ENCODE assay signal across 9 cellular contexts in the genomic region with DNA sequence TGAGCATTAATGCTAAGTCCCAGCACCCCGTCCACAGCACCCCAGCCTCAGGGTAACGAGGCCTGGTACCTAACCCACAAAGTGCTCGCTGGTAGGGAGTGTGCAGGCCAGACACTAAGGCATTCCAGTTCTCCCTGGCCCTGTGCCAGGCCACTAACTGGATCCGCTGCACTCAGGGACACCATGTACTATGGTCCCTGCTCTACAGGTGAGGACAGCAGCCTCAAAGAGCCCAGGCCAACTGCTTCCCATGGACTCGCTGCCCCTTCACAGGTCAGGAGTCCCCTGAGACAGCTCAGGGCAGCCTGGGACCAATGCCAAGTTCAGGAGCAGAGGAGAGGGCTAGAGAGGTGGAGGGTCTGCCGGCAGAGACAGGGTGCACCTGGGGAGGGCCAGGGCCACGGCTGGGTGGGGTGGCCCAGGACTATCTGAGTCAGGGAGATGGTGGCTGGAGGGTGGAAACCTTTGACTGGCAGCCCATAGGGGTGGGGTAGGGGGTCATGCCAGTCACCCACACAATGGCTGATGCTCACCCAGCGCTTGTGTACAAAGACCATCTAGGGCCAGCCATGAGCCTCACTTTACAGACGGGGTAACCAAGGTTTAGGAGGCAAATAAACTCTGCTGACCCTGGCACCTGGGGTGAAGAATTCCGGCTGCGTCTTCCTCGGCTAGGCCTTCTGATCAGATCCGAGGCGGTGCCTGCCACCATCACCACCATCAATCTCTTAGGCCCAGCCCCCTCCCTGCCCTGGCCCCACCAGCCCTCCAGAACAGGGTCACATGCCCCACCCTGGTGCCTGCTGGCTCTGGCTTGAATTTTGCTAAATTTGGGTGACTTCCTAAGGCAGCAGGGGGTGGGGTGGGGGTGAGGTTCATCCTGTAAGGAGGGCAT. TPM values are rescaled to one million over a fixed set of nuclear protein-coding genes. Genes with fewer than 3 reads are reported as not detected.
DNase-seq lines count a peak whose midpoint lies in the region; ATAC-seq and TF ChIP-seq lines count a peak whose summit lies in the region.
"Had no signal": no experiment of that assay in that cellular context is flagged by ENCODE, and none has a peak within 500 bp of the region (broad histone marks: within the 10 kb centered on the region; RNA-seq: fewer than 3 reads in every experiment).

No MANE protein-coding gene starts in this region.

- H3K9me3 ChIP-seq in RWPE2 (ENCODE audit: severe bottlenecking) (no peaks in the 10 kb centered on the region), fibroblast of lung (ENCODE audit: control insufficient read depth, insufficient read depth, low read depth, low read length) (no peaks in the 10 kb centered on the region), muscle layer of colon (ENCODE audit: low read length) (no peaks in the 10 kb centered on the region)

- peaks cover 92% of the 10 kb centered on the region for H3K79me2 ChIP-seq in fibroblast of lung (ENCODE audit: control insufficient read depth, insufficient read depth, low read length)

- no peaks in the 10 kb centered on the region for H3K27me3 ChIP-seq in RWPE2 (ENCODE audit: insufficient read depth, poor library complexity, severe bottlenecking)
- H3K27me3 ChIP-seq in fibroblast of lung (ENCODE audit: control insufficient read depth, insufficient read depth, low read length) = no peaks in the 10 kb centered on the region
- no peaks in the 10 kb centered on the region for H3K27me3 ChIP-seq in muscle layer of colon (ENCODE audit: control insufficient read depth in 1 of 2, insufficient read depth in 2 of 2, low read length in 2 of 2)

- H3K27ac Mint-ChIP-seq in type B pancreatic cell = peak overlapping the region; percentile 16

- TF ChIP-seq CTCF in RWPE2 (IDR thresholded peaks at IDR 0.05; ENCODE audit: poor library complexity, severe bottlenecking) (no peak), fibroblast of lung (conservative IDR thresholded peaks at IDR 0.05 in 1 of 2, IDR thresholded peaks at IDR 0.05 in 1 of 2; ENCODE audit: low read depth in 1 of 2, low read length in 2 of 2) (no peak), type B pancreatic cell (conservative IDR thresholded peaks at IDR 0.05) (no peak)

- no peaks in the 10 kb centered on the region for H4K20me1 ChIP-seq in fibroblast of lung (ENCODE audit: control insufficient read depth, extremely low read depth, insufficient read depth, low read length)

- H3K27ac ChIP-seq in RWPE2 (ENCODE audit: poor library complexity, severe bottlenecking) (no peak overlapping the region), fibroblast of lung (ENCODE audit: insufficient read depth, low read length) (peak overlapping the region; percentile 78), muscle layer of colon (ENCODE audit: low read depth, low read length) (peak overlapping the region; percentile 93)

- peak overlapping the region; percentile 52 for H3K9ac ChIP-seq in fibroblast of lung (ENCODE audit: insufficient read depth, low read length)
- peak overlapping the region; percentile 69 for H3K9ac ChIP-seq in muscle layer of colon (ENCODE audit: low read length)

- peaks cover 6% of the 10 kb centered on the region for H3K27me3 Mint-ChIP-seq in type B pancreatic cell

- peaks cover 62% of the 10 kb centered on the region for H3K4me1 Mint-ChIP-seq in type B pancreatic cell (ENCODE audit: unreplicated experiment)

- peaks cover 4% of the 10 kb centered on the region for H3K36me3 Mint-ChIP-seq in type B pancreatic cell

- no peaks in the 10 kb centered on the region for H3K9me3 Mint-ChIP-seq in type B pancreatic cell

- H2AFZ ChIP-seq in fibroblast of lung (ENCODE audit: low read length) = no peak overlapping the region

- no peak for ATAC-seq in RWPE2 (ENCODE audit: low read depth)

- H3K4me2 ChIP-seq in fibroblast of lung (ENCODE audit: extremely low read depth, insufficient read depth, low read length) = peak overlapping the region; percentile 84

- H3K36me3 ChIP-seq in RWPE2 (ENCODE audit: low read depth) (no peaks in the 10 kb centered on the region), fibroblast of lung (ENCODE audit: control insufficient read depth, insufficient read depth, low read length) (peaks cover 2% of the 10 kb centered on the region), muscle layer of colon (ENCODE audit: insufficient read depth, low read length) (no peaks in the 10 kb centered on the region)

- peaks cover 5% of the 10 kb centered on the region for H3K4me1 ChIP-seq in RWPE2 (ENCODE audit: insufficient read depth, poor library complexity, severe bottlenecking)
- peaks cover 53% of the 10 kb centered on the region for H3K4me1 ChIP-seq in fibroblast of lung (ENCODE audit: control insufficient read depth, extremely low read depth, insufficient read depth, low read length)
- peaks cover 80% of the 10 kb centered on the region for H3K4me1 ChIP-seq in muscle layer of colon (ENCODE audit: insufficient read depth, low read length)

- H3K4me3 ChIP-seq in RWPE2 (ENCODE audit: severe bottlenecking) = peak overlapping the region; percentile 19
- H3K4me3 ChIP-seq in fibroblast of lung (replicated peaks in 1 of 4; ENCODE audit: control extremely low read depth in 1 of 4, insufficient read depth in 1 of 4, low read depth in 3 of 4, low read length in 4 of 4) = peak overlapping the region; percentile 57 to 72 (median 66)
- peak overlapping the region; percentile 60 to 61 for H3K4me3 ChIP-seq in muscle layer of colon (ENCODE audit: low read depth in 1 of 2, low read length in 2 of 2)

- DNase-seq in RWPE2 (ENCODE audit: low spot score) = no peak
- DNase-seq in fibroblast of lung (ENCODE audit: low read depth in 2 of 2) = peak in 1 of 2 donors; percentile 58
- DNase-seq in type B pancreatic cell (ENCODE audit: extremely low spot score, unreplicated experiment) = no peak
- DNase-seq in NCI-H1694 (lab: John Stamatoyannopoulos, UW) = no peak
- no peak for DNase-seq in activated naive CD4-positive, alpha-beta T cell (lab: John Stamatoyannopoulos, UW)
- DNase-seq in HPDE6-E6E7 (ENCODE audit: extremely low spot score) = no peak
- DNase-seq: activated CD4-positive, alpha-beta T cell treated with anti-CD3 and anti-CD28 coated beads, Interleukin-2, amount 50 U/mL, for 4 hours had no signal

- H3K4me3 Mint-ChIP-seq in type B pancreatic cell = peak overlapping the region; percentile 85

RNA-seq across cellular contexts. Expression of gene OSBPL5, which starts 5.6 kb away (rescaled TPM):
- 33.9 and 49.0 TPM in 2 replicates for total RNA-seq in fibroblast of lung
- 10.1 and 12.4 TPM in 2 replicates for polyA plus RNA-seq in fibroblast of lung
- polyA plus RNA-seq in fibroblast of lung (2012) = 25.2 and 39.1 TPM in 2 replicates
- polyA minus RNA-seq in fibroblast of lung (ENCODE audit: low replicate concordance) = 28.9 and 38.6 TPM in 2 replicates
- total RNA-seq in type B pancreatic cell (ENCODE audit: low replicate concordance) = 29.8 and 33.1 TPM in 2 replicates

RNA-seq across cellular contexts. Expression of gene MRGPRG, which starts 59.1 kb away (rescaled TPM):
- total RNA-seq in fibroblast of lung = not detected in 2 replicates
- not detected in 2 replicates for polyA plus RNA-seq in fibroblast of lung
- polyA plus RNA-seq in fibroblast of lung (2012) = not detected in 2 replicates
- polyA minus RNA-seq in fibroblast of lung (ENCODE audit: low replicate concordance) = not detected in 2 replicates
- not detected in 2 replicates for total RNA-seq in type B pancreatic cell (ENCODE audit: low replicate concordance)
- total RNA-seq: LHCN-M2 had no signal
